ENCODE assay signal across 1 cellular context in the genomic region with DNA sequence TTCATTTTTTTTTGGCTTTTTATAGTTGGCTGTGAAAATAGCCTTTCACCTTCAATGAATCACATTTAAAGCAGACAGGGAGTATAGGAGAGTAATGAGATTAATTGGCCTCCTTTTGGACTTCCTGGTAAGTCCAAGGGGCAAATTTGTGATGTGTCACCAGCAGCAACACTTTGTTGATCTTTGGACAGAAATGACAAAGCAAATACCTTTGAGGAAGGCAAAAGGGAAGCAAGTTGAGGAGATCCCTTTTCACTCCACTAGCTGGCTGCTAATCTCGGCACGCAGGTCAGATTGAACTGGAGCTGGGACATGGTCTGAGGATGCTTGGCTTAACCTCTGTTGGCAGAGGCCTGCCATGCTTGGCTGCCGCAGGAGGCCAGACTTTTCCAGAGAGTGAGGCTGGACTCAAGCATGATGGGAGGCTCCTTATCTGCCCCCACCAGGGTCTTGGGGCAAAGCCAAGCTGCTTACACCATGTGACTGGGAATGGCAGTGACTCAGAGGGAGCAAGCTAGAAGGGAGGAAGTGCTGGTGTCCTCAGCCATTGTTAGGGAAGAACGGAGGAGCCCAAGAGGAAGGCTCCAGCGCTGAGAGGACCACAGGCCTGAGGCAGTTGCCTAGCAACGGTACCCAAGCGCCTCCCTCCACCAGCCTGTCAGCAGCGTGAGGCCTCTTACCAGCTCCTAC.
A peak's percentile ranks its signal among the peaks of the same experiment; 100 is the strongest.
TF ChIP-seq lines count a peak whose summit lies in the region.

No MANE protein-coding gene starts in this region.

TF ChIP-seq in K562, 482 proteins besides CTCF, POLR2A, EP300 and RAD21 (continued from another document and continues in another):
- TF ChIP-seq, protein P1, sequence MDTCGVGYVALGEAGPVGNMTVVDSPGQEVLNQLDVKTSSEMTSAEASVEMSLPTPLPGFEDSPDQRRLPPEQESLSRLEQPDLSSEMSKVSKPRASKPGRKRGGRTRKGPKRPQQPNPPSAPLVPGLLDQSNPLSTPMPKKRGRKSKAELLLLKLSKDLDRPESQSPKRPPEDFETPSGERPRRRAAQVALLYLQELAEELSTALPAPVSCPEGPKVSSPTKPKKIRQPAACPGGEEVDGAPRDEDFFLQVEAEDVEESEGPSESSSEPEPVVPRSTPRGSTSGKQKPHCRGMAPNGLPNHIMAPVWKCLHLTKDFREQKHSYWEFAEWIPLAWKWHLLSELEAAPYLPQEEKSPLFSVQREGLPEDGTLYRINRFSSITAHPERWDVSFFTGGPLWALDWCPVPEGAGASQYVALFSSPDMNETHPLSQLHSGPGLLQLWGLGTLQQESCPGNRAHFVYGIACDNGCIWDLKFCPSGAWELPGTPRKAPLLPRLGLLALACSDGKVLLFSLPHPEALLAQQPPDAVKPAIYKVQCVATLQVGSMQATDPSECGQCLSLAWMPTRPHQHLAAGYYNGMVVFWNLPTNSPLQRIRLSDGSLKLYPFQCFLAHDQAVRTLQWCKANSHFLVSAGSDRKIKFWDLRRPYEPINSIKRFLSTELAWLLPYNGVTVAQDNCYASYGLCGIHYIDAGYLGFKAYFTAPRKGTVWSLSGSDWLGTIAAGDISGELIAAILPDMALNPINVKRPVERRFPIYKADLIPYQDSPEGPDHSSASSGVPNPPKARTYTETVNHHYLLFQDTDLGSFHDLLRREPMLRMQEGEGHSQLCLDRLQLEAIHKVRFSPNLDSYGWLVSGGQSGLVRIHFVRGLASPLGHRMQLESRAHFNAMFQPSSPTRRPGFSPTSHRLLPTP (IDR thresholded peaks at IDR 0.05; ENCODE audit: borderline replicate concordance, extremely low read depth, insufficient read length), result no peak
- TF ChIP-seq LARP7 (IDR thresholded peaks at IDR 0.05) (no peak), MYC (IDR thresholded peaks at IDR 0.05; ENCODE audit: low read depth, low read length) (no peak), MYC (CRISPR knock-in tag; IDR thresholded peaks at IDR 0.05; ENCODE audit: borderline replicate concordance, low read depth) (no peak), XRCC5 (IDR thresholded peaks at IDR 0.05; ENCODE audit: low read depth, low read length) (no peak), ZBTB8A (IDR thresholded peaks at IDR 0.05; ENCODE audit: partially characterized antibody) (no peak), HEY1 (CRISPR knock-in tag; IDR thresholded peaks at IDR 0.05; ENCODE audit: borderline replicate concordance) (no peak), ILF3 (IDR thresholded peaks at IDR 0.05; ENCODE audit: borderline replicate concordance) (no peak), ZNF707 (CRISPR knock-in tag; conservative IDR thresholded peaks at IDR 0.05) (no peak), ZNF584 (CRISPR knock-in tag; IDR thresholded peaks at IDR 0.05; ENCODE audit: low read depth) (peak; percentile 66; the same call in 1 of the 2 replicates), BRF1 (IDR thresholded peaks at IDR 0.05; ENCODE audit: borderline replicate concordance, extremely low read depth, insufficient read length) (no peak), XRCC4 (IDR thresholded peaks at IDR 0.05; ENCODE audit: extremely low read depth, insufficient read depth, insufficient read length) (no peak), ZFP1 (CRISPR knock-in tag; IDR thresholded peaks at IDR 0.05) (no peak), PCBP1 (IDR thresholded peaks at IDR 0.05; ENCODE audit: low read depth, low read length, poor library complexity, severe bottlenecking) (no peak), FUS (optimal IDR thresholded peaks at IDR 0.05; ENCODE audit: low read depth, low read length) (no peak), TRIM28 (IDR thresholded peaks at IDR 0.05) (no peak), TRIM24 (IDR thresholded peaks at IDR 0.05) (peak in 1 of 2 experiments; percentile 21; a peak in 1 of 4 replicates), ZNF224 (CRISPR knock-in tag; IDR thresholded peaks at IDR 0.05) (no peak), MEF2A (IDR thresholded peaks at IDR 0.05; ENCODE audit: control insufficient read depth, low read depth, low read length) (no peak), ZNF830 (CRISPR knock-in tag; IDR thresholded peaks at IDR 0.05) (0 out of 2 replicates have a peak, but pooled peaks have one; percentile 29), ZKSCAN1 (IDR thresholded peaks at IDR 0.05; ENCODE audit: low read depth, low read length) (no peak), ATF7 (IDR thresholded peaks at IDR 0.05) (peak; percentile 62), FOS (IDR thresholded peaks at IDR 0.05; ENCODE audit: extremely low read depth, insufficient read length) (no peak), KLF10 (CRISPR knock-in tag; IDR thresholded peaks at IDR 0.05) (no peak), BDP1 (IDR thresholded peaks at IDR 0.05; ENCODE audit: insufficient read depth, insufficient read length) (no peak), GTF2A2 (tag; IDR thresholded peaks at IDR 0.05) (no peak), RNF2 (IDR thresholded peaks at IDR 0.05) (no peak), ZNF445 (CRISPR knock-in tag; IDR thresholded peaks at IDR 0.05; ENCODE audit: low read depth) (no peak), EWSR1 (IDR thresholded peaks at IDR 0.05; ENCODE audit: borderline replicate concordance, low read depth, partially characterized antibody) (no peak), ZEB2 (IDR thresholded peaks at IDR 0.05) (no peak), ZNF174 (CRISPR knock-in tag; IDR thresholded peaks at IDR 0.05) (no peak), TCFL5 (CRISPR knock-in tag; conservative IDR thresholded peaks at IDR 0.05) (no peak), ASH1L (IDR thresholded peaks at IDR 0.05; ENCODE audit: borderline replicate concordance, low read depth, partially characterized antibody) (no peak), EP400 (IDR thresholded peaks at IDR 0.05) (no peak), CSDE1 (IDR thresholded peaks at IDR 0.05) (no peak), ZC3H8 (IDR thresholded peaks at IDR 0.05) (no peak), MED1 (CRISPR knock-in tag; IDR thresholded peaks at IDR 0.05; ENCODE audit: borderline replicate concordance) (no peak), FOSL1 (tag; conservative IDR thresholded peaks at IDR 0.05) (peak; percentile 93), PURB (CRISPR knock-in tag; IDR thresholded peaks at IDR 0.05; ENCODE audit: low read depth) (no peak), JUNB (CRISPR knock-in tag; conservative IDR thresholded peaks at IDR 0.05) (no peak), SRSF7 (optimal IDR thresholded peaks at IDR 0.05; ENCODE audit: low read depth, low read length) (no peak), ESRRA (IDR thresholded peaks at IDR 0.05; ENCODE audit: borderline replicate concordance, low read depth) (peak; percentile 8; the same call in 1 of the 2 replicates), MCM3 (IDR thresholded peaks at IDR 0.05) (no peak), ZNF717 (CRISPR knock-in tag; IDR thresholded peaks at IDR 0.05) (no peak)
- TF ChIP-seq, protein P2, sequence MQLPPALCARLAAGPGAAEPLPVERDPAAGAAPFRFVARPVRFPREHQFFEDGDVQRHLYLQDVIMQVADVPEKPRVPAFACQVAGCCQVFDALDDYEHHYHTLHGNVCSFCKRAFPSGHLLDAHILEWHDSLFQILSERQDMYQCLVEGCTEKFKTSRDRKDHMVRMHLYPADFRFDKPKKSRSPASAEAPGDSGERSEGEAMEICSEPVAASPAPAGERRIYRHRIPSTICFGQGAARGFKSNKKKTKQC (CRISPR knock-in tag; IDR thresholded peaks at IDR 0.05), result no peak
- TF ChIP-seq, protein P3, sequence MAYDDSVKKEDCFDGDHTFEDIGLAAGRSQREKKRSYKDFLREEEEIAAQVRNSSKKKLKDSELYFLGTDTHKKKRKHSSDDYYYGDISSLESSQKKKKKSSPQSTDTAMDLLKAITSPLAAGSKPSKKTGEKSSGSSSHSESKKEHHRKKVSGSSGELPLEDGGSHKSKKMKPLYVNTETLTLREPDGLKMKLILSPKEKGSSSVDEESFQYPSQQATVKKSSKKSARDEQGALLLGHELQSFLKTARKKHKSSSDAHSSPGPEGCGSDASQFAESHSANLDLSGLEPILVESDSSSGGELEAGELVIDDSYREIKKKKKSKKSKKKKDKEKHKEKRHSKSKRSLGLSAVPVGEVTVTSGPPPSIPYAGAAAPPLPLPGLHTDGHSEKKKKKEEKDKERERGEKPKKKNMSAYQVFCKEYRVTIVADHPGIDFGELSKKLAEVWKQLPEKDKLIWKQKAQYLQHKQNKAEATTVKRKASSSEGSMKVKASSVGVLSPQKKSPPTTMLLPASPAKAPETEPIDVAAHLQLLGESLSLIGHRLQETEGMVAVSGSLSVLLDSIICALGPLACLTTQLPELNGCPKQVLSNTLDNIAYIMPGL (CRISPR knock-in tag; IDR thresholded peaks at IDR 0.05), result no peak
- TF ChIP-seq, protein P4, sequence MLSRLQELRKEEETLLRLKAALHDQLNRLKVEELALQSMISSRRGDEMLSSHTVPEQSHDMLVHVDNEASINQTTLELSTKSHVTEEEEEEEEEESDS (CRISPR knock-in tag; IDR thresholded peaks at IDR 0.05), result no peak
- TF ChIP-seq, protein P5, sequence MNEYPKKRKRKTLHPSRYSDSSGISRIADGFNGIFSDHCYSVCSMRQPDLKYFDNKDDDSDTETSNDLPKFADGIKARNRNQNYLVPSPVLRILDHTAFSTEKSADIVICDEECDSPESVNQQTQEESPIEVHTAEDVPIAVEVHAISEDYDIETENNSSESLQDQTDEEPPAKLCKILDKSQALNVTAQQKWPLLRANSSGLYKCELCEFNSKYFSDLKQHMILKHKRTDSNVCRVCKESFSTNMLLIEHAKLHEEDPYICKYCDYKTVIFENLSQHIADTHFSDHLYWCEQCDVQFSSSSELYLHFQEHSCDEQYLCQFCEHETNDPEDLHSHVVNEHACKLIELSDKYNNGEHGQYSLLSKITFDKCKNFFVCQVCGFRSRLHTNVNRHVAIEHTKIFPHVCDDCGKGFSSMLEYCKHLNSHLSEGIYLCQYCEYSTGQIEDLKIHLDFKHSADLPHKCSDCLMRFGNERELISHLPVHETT (CRISPR knock-in tag; conservative IDR thresholded peaks at IDR 0.05 in 1 of 2, IDR thresholded peaks at IDR 0.05 in 1 of 2), result no peak
- TF ChIP-seq, protein P6, sequence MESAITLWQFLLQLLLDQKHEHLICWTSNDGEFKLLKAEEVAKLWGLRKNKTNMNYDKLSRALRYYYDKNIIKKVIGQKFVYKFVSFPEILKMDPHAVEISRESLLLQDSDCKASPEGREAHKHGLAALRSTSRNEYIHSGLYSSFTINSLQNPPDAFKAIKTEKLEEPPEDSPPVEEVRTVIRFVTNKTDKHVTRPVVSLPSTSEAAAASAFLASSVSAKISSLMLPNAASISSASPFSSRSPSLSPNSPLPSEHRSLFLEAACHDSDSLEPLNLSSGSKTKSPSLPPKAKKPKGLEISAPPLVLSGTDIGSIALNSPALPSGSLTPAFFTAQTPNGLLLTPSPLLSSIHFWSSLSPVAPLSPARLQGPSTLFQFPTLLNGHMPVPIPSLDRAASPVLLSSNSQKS (CRISPR knock-in tag; IDR thresholded peaks at IDR 0.05), result no peak
- TF ChIP-seq, protein P7, sequence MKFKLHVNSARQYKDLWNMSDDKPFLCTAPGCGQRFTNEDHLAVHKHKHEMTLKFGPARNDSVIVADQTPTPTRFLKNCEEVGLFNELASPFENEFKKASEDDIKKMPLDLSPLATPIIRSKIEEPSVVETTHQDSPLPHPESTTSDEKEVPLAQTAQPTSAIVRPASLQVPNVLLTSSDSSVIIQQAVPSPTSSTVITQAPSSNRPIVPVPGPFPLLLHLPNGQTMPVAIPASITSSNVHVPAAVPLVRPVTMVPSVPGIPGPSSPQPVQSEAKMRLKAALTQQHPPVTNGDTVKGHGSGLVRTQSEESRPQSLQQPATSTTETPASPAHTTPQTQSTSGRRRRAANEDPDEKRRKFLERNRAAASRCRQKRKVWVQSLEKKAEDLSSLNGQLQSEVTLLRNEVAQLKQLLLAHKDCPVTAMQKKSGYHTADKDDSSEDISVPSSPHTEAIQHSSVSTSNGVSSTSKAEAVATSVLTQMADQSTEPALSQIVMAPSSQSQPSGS (CRISPR knock-in tag; IDR thresholded peaks at IDR 0.05), result no peak
- TF ChIP-seq, protein P8, sequence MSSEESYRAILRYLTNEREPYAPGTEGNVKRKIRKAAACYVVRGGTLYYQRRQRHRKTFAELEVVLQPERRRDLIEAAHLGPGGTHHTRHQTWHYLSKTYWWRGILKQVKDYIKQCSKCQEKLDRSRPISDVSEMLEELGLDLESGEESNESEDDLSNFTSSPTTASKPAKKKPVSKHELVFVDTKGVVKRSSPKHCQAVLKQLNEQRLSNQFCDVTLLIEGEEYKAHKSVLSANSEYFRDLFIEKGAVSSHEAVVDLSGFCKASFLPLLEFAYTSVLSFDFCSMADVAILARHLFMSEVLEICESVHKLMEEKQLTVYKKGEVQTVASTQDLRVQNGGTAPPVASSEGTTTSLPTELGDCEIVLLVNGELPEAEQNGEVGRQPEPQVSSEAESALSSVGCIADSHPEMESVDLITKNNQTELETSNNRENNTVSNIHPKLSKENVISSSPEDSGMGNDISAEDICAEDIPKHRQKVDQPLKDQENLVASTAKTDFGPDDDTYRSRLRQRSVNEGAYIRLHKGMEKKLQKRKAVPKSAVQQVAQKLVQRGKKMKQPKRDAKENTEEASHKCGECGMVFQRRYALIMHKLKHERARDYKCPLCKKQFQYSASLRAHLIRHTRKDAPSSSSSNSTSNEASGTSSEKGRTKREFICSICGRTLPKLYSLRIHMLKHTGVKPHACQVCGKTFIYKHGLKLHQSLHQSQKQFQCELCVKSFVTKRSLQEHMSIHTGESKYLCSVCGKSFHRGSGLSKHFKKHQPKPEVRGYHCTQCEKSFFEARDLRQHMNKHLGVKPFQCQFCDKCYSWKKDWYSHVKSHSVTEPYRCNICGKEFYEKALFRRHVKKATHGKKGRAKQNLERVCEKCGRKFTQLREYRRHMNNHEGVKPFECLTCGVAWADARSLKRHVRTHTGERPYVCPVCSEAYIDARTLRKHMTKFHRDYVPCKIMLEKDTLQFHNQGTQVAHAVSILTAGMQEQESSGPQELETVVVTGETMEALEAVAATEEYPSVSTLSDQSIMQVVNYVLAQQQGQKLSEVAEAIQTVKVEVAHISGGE (CRISPR knock-in tag; IDR thresholded peaks at IDR 0.05), result peak in 1 of 3 experiments; percentile 51; a peak in 1 of 6 replicates
- TF ChIP-seq, protein P9, sequence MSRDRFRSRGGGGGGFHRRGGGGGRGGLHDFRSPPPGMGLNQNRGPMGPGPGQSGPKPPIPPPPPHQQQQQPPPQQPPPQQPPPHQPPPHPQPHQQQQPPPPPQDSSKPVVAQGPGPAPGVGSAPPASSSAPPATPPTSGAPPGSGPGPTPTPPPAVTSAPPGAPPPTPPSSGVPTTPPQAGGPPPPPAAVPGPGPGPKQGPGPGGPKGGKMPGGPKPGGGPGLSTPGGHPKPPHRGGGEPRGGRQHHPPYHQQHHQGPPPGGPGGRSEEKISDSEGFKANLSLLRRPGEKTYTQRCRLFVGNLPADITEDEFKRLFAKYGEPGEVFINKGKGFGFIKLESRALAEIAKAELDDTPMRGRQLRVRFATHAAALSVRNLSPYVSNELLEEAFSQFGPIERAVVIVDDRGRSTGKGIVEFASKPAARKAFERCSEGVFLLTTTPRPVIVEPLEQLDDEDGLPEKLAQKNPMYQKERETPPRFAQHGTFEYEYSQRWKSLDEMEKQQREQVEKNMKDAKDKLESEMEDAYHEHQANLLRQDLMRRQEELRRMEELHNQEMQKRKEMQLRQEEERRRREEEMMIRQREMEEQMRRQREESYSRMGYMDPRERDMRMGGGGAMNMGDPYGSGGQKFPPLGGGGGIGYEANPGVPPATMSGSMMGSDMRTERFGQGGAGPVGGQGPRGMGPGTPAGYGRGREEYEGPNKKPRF (IDR thresholded peaks at IDR 0.05; ENCODE audit: low read depth, low read length), result no peak
